8 cellular contexts compared by ENCODE assay signal in the genomic region with DNA sequence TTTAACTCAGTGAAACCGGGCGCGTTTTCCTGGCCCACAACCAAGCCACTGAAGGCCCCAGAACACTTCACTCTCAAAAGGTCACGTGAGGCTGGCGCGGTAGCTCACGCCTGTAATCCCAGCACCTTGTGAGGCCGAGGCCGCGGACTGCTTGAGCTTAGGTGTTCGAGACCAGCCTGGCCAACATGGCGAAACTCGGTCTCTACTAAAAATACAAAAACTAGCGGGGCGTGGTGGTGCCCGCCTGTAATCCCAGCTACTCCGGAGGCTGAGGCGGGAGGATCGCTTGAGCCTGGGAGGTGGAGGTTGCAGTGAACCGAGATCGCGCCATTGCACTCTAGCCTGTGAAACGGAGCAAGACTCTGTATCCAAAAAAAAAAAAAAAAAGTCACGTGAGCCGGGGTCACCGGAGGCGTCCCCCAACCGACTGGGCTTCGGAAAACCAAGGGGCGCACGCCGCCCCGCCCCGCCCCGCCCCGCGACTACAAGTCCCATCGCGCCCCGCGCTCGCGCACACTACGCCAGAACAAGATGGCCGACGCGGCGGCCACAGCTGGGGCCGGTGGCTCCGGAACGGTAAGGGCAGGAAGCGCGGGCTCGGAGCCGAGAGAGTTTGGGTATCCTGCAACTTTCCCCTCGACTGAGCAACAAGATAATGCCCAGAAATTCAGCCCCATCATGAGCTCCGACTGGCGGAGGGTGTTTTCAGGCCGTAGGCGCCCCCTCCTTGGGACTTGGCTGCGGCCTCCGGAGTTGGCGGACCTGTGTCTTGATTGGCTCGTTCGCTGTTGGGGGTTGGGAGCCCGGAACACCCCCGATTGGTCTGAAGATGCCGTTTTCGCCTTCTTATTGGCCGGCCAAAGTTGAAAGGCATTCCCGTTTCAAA. TPM values are rescaled to one million over a fixed set of nuclear protein-coding genes. Genes with fewer than 3 reads are reported as not detected.
DNase-seq lines count a peak whose midpoint lies in the region; ATAC-seq lines count a peak whose summit lies in the region.

A gene with protein sequence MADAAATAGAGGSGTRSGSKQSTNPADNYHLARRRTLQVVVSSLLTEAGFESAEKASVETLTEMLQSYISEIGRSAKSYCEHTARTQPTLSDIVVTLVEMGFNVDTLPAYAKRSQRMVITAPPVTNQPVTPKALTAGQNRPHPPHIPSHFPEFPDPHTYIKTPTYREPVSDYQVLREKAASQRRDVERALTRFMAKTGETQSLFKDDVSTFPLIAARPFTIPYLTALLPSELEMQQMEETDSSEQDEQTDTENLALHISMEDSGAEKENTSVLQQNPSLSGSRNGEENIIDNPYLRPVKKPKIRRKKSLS (plus strand): TSS at position 514 of the 886 bp plus-strand sequence. CDS start 18 bp downstream, at position 532.

- no peak within 1 kb of the TSS for H3K4ac ChIP-seq in mesendoderm (ENCODE audit: low read depth, low read length)

- no CpG with 5 or more reads among the region's 71 CpGs for WGBS in mesendoderm (ENCODE audit: extremely low coverage, insufficient coverage, low lambda C conversion rate)

- no peaks in the 10 kb centered on the region for H3K79me2 ChIP-seq in mesendoderm (ENCODE audit: control insufficient read depth, insufficient read depth, low read length)

- H3K36me3 ChIP-seq in endocrine pancreas (ENCODE audit: control insufficient read depth, insufficient read depth, low read length) (no peaks in the 10 kb centered on the region), mesendoderm (ENCODE audit: control insufficient read depth, insufficient read depth, low read length) (no peaks in the 10 kb centered on the region)

- no peaks in the 10 kb centered on the region for H3K27me3 ChIP-seq in endocrine pancreas (ENCODE audit: control insufficient read depth, insufficient read depth, low read length)
- H3K27me3 ChIP-seq in mesendoderm (ENCODE audit: insufficient read depth, low read length, poor library complexity): peaks cover 22% of the 10 kb centered on the region

- peak; percentile 82 for DNase-seq in COR-L47 (lab: John Stamatoyannopoulos, UW)
- DNase-seq in HUDEP-2 (lab: John Stamatoyannopoulos, UW; ENCODE audit: unreplicated experiment in 76 of 76): peak in 75 of 76 experiments; percentile 75 to 99 (median 92)
- peak; percentile 90 for DNase-seq in NOMO-1 treated with dmso at 0.1 percent for 144 hours (lab: John Stamatoyannopoulos, UW; ENCODE audit: unreplicated experiment)
- DNase-seq in activated CD8-positive, alpha-beta memory T cell treated with anti-CD3 and anti-CD28 coated beads for 48 hours (ENCODE audit: low read depth in 2 of 3, low spot score in 2 of 3): peak; percentile 73 to 76 (median 75)
- DNase-seq in mesendoderm: peak; percentile 96
- DNase-seq in stimulated activated CD8-positive, alpha-beta memory T cell treated with anti-CD3 and anti-CD28 coated beads, Interleukin-15, amount 100 ng/mL, for 1 hour (ENCODE audit: low read depth): peak; percentile 76

- H3K9ac ChIP-seq in endocrine pancreas (ENCODE audit: control insufficient read depth, insufficient read depth, low read length): peak within 1 kb of the TSS; percentile 86
- H3K9ac ChIP-seq in mesendoderm (ENCODE audit: low read length): peak within 1 kb of the TSS; percentile 90

- no peak within 1 kb of the TSS for H4K8ac ChIP-seq in mesendoderm (ENCODE audit: low read depth, low read length)

- H3K27ac ChIP-seq in mesendoderm (ENCODE audit: low read depth, low read length): peak within 1 kb of the TSS; percentile 47

- peak within 1 kb of the TSS; percentile 81 for H3K4me2 ChIP-seq in mesendoderm (ENCODE audit: low read length)

- H3K56ac ChIP-seq in mesendoderm (ENCODE audit: low read length): peak within 1 kb of the TSS; percentile 96

- H3K4me3 ChIP-seq in endocrine pancreas (ENCODE audit: control insufficient read depth, insufficient read depth, low read length) (peak within 1 kb of the TSS; percentile 78), mesendoderm (ENCODE audit: low read length) (peak within 1 kb of the TSS; percentile 88)

- no peak within 1 kb of the TSS for H4K5ac ChIP-seq in mesendoderm (ENCODE audit: low read length)

- no peak within 1 kb of the TSS for H2AK5ac ChIP-seq in mesendoderm (ENCODE audit: low read length)

- no peak within 1 kb of the TSS for H2BK15ac ChIP-seq in mesendoderm (replicated peaks; ENCODE audit: low read depth)

- ATAC-seq in GM21381 (IDR thresholded peaks at IDR 0.05; ENCODE audit: unreplicated experiment): peak; percentile 65

- H2BK5ac ChIP-seq in mesendoderm (ENCODE audit: low read length): no peak within 1 kb of the TSS

- no peak within 1 kb of the TSS for H3K23ac ChIP-seq in mesendoderm (ENCODE audit: low read length)

- H3K4me1 ChIP-seq in endocrine pancreas (ENCODE audit: control insufficient read depth, insufficient read depth, low read length) (no peaks in the 10 kb centered on the region), mesendoderm (ENCODE audit: control insufficient read depth, low read depth, low read length) (peaks cover 5% of the 10 kb centered on the region)

- no peak within 1 kb of the TSS for H3K18ac ChIP-seq in mesendoderm (ENCODE audit: low read length)

- no peaks in the 10 kb centered on the region for H3K79me1 ChIP-seq in mesendoderm (ENCODE audit: low read length)

- H3K9me3 ChIP-seq in endocrine pancreas (ENCODE audit: control insufficient read depth, low read length): no peaks in the 10 kb centered on the region

- no peak within 1 kb of the TSS for H2BK120ac ChIP-seq in mesendoderm (ENCODE audit: low read depth, low read length)

RNA-seq across cellular contexts. Expression of the gene that starts here (rescaled TPM):
- polyA plus RNA-seq in mesendoderm (2013, experiment 1 of 2): 18.5 TPM
- polyA plus RNA-seq in mesendoderm (2013, experiment 2 of 2): 19.3 TPM

Comparison
In these comparisons a context has a peak if more than half of its experiments do, and no peak if none do; other contexts are left out.
1. Peak in every context shown above with its lines: DNase-seq, ATAC-seq, H3K4me3 ChIP-seq and H3K27ac ChIP-seq.